In the genomic region with DNA sequence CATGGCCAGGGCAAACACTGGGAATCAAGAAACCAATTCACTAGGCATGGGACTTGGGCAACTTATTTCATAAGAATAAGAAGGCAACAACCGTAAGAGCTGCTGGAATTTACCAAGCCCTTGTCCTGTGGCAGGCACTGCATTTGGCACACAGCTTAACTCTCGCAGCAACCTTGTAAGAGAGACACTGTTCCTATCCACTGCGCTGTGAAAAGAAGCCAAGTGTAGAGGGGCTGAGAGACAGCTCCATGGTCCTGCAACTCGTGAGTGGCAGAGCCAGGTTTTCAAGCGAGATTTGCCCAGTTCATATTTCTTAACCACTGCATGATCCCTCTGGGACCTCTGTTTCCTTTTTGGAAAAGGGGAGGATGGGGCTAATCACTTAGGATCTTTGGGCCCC, we compare ENCODE assay signal across 16 cellular contexts.
DNase-seq lines count a peak whose midpoint lies in the region; ATAC-seq, FAIRE-seq and TF ChIP-seq lines count a peak whose summit lies in the region.
"Had no signal": no experiment of that assay in that cellular context is flagged by ENCODE, and none has a peak within 500 bp of the region (broad histone marks: within the 10 kb centered on the region; RNA-seq: fewer than 3 reads in every experiment).

No MANE protein-coding gene starts in this region.

- intact Hi-C loops in left cardiac atrium (cut with DNase I): loop anchor here in 1 of 2 donors (10.0 kb wide), 1 partner anchor 133 kb away; a partner anchor contains a TSS

- H3K36me3 ChIP-seq in astrocyte (ENCODE audit: insufficient read depth, low read length) (no peaks in the 10 kb centered on the region), skeletal muscle tissue (ENCODE audit: control insufficient read depth in 3 of 3, insufficient read depth in 3 of 3, low read length in 3 of 3) (no peaks in the 10 kb centered on the region)
- H3K36me3 ChIP-seq: adrenal gland had no signal

- H4K20me1 ChIP-seq in astrocyte (ENCODE audit: insufficient read depth, low read length): no peaks in the 10 kb centered on the region

- H3K27me3 ChIP-seq in astrocyte (ENCODE audit: insufficient read depth, low read length) (no peaks in the 10 kb centered on the region), skeletal muscle tissue (ENCODE audit: control insufficient read depth in 3 of 3, insufficient read depth in 3 of 3, low read length in 3 of 3) (no peaks in the 10 kb centered on the region)
- H3K27me3 ChIP-seq: adrenal gland had no signal

- DNase-seq in HT1080 (ENCODE audit: low read depth) (peak; percentile 13), astrocyte (ENCODE audit: low read depth) (peak; percentile 31), left cardiac atrium (no peak), SIG-M5 treated with dmso at 0.1 percent for 504 hours (lab: John Stamatoyannopoulos, UW; ENCODE audit: unreplicated experiment) (no peak)
- no peak for DNase-seq in stimulated activated naive CD8-positive, alpha-beta T cell treated with anti-CD3 and anti-CD28 coated beads, Interleukin-15, amount 100 ng/mL, for 72 hours
- DNase-seq in activated naive CD4-positive, alpha-beta T cell treated with anti-CD3 and anti-CD28 coated beads, Interleukin-2, amount 50 U/mL, for 72 hours (ENCODE audit: low spot score in 2 of 2): no peak
- DNase-seq: activated CD4-positive, alpha-beta memory T cell treated with anti-CD3 and anti-CD28 coated beads, Interleukin-2, amount 10 ng/mL, durations not matched to agents 7 days and 5 days; adrenal gland; cerebellar nuclear complex; NCI-H1105; NCI-H2171; stimulated activated CD4-positive, alpha-beta T cell treated with anti-CD3 and anti-CD28 coated beads, Interleukin-1b, Interleukin-23, amount 100 ng/mL, for 48 hours had no signal

- ATAC-seq in left cardiac atrium: peak; percentile 24 to 81
- no peak for ATAC-seq in stimulated activated naive CD8-positive, alpha-beta T cell treated with anti-CD3 and anti-CD28 coated beads, Interleukin-15, amount 100 ng/mL, for 72 hours
- ATAC-seq in activated naive CD4-positive, alpha-beta T cell treated with anti-CD3 and anti-CD28 coated beads, Interleukin-2, amount 50 U/mL, for 72 hours: no peak

- no peak for FAIRE-seq in astrocyte (lab: Jason Lieb, UNC)
- FAIRE-seq: GM18507, islet of Langerhans had no signal

- H3K9ac ChIP-seq in astrocyte (ENCODE audit: low read length): peak overlapping the region; percentile 68
- peak overlapping the region in 1 of 3 donors; percentile 34 for H3K9ac ChIP-seq in skeletal muscle tissue (ENCODE audit: low read depth in 1 of 3, low read length in 3 of 3)

- H3K27ac ChIP-seq in astrocyte (ENCODE audit: low read depth, low read length) (peak overlapping the region; percentile 98), skeletal muscle tissue (ENCODE audit: low read depth, low read length) (peak overlapping the region; percentile 21)
- H3K27ac ChIP-seq: adrenal gland had no signal

- H3K4me3 ChIP-seq in astrocyte (ENCODE audit: insufficient read depth, low read depth, low read length) (no peak overlapping the region), skeletal muscle tissue (ENCODE audit: low read length in 3 of 3) (no peak overlapping the region)
- H3K4me3 ChIP-seq: adrenal gland had no signal

- no peaks in the 10 kb centered on the region for H3K27me3 Mint-ChIP-seq in astrocyte (ENCODE audit: low read depth, unreplicated experiment)
- peaks cover 17% of the 10 kb centered on the region for H3K27me3 Mint-ChIP-seq in stimulated activated naive CD8-positive, alpha-beta T cell treated with anti-CD3 and anti-CD28 coated beads, Interleukin-15, amount 100 ng/mL, for 72 hours

- peak overlapping the region; percentile 51 for H3K4me2 ChIP-seq in astrocyte (ENCODE audit: low read length)

- no peak overlapping the region for H3K4me3 Mint-ChIP-seq in astrocyte (ENCODE audit: unreplicated experiment)
- no peak overlapping the region for H3K4me3 Mint-ChIP-seq in stimulated activated naive CD8-positive, alpha-beta T cell treated with anti-CD3 and anti-CD28 coated beads, Interleukin-15, amount 100 ng/mL, for 72 hours
- H3K4me3 Mint-ChIP-seq: activated CD4-positive, alpha-beta memory T cell treated with anti-CD3 and anti-CD28 coated beads, Interleukin-2, amount 10 ng/mL, durations not matched to agents 7 days and 5 days; neural crest cell had no signal

- no peaks in the 10 kb centered on the region for H3K9me3 ChIP-seq in astrocyte (ENCODE audit: insufficient read depth, low read depth, low read length)
- no peaks in the 10 kb centered on the region for H3K9me3 ChIP-seq in skeletal muscle tissue (ENCODE audit: control insufficient read depth in 3 of 3, low read length in 3 of 3)
- H3K9me3 ChIP-seq: adrenal gland had no signal

- peaks cover 2% of the 10 kb centered on the region for H3K9me3 Mint-ChIP-seq in astrocyte (ENCODE audit: unreplicated experiment)
- H3K9me3 Mint-ChIP-seq in stimulated activated naive CD8-positive, alpha-beta T cell treated with anti-CD3 and anti-CD28 coated beads, Interleukin-15, amount 100 ng/mL, for 72 hours: no peaks in the 10 kb centered on the region
- H3K9me3 Mint-ChIP-seq in activated naive CD4-positive, alpha-beta T cell treated with anti-CD3 and anti-CD28 coated beads, Interleukin-2, amount 50 U/mL, for 72 hours: no peaks in the 10 kb centered on the region
- H3K9me3 Mint-ChIP-seq: activated CD4-positive, alpha-beta memory T cell treated with anti-CD3 and anti-CD28 coated beads, Interleukin-2, amount 10 ng/mL, durations not matched to agents 7 days and 5 days had no signal

- H3K4me1 Mint-ChIP-seq in astrocyte (ENCODE audit: low read depth, unreplicated experiment): peaks cover 35% of the 10 kb centered on the region
- peaks cover 6% of the 10 kb centered on the region for H3K4me1 Mint-ChIP-seq in stimulated activated naive CD8-positive, alpha-beta T cell treated with anti-CD3 and anti-CD28 coated beads, Interleukin-15, amount 100 ng/mL, for 72 hours
- H3K4me1 Mint-ChIP-seq: neural crest cell had no signal

- H2AFZ ChIP-seq in astrocyte (ENCODE audit: low read depth, low read length): no peak overlapping the region

- H3K4me1 ChIP-seq in astrocyte (ENCODE audit: insufficient read depth, low read length) (peaks cover 49% of the 10 kb centered on the region), skeletal muscle tissue (ENCODE audit: control insufficient read depth in 3 of 3, insufficient read depth in 3 of 3, low read length in 3 of 3) (peaks cover 15 to 39% (median 34%) of the 10 kb centered on the region in 3 donors)
- H3K4me1 ChIP-seq: adrenal gland had no signal

- TF ChIP-seq CTCF in astrocyte (IDR thresholded peaks at IDR 0.05; ENCODE audit: insufficient read depth, low read depth, low read length): no peak

- peak overlapping the region; percentile 59 for H3K27ac Mint-ChIP-seq in astrocyte (ENCODE audit: unreplicated experiment)
- H3K27ac Mint-ChIP-seq in stimulated activated naive CD8-positive, alpha-beta T cell treated with anti-CD3 and anti-CD28 coated beads, Interleukin-15, amount 100 ng/mL, for 72 hours: no peak overlapping the region
- no peak overlapping the region for H3K27ac Mint-ChIP-seq in activated naive CD4-positive, alpha-beta T cell treated with anti-CD3 and anti-CD28 coated beads, Interleukin-2, amount 50 U/mL, for 72 hours
- H3K27ac Mint-ChIP-seq: activated CD4-positive, alpha-beta memory T cell treated with anti-CD3 and anti-CD28 coated beads, Interleukin-2, amount 10 ng/mL, durations not matched to agents 7 days and 5 days had no signal

- H3K79me2 ChIP-seq in astrocyte (ENCODE audit: insufficient read depth, low read length): no peaks in the 10 kb centered on the region

- no peaks in the 10 kb centered on the region for H3K36me3 Mint-ChIP-seq in astrocyte (ENCODE audit: low read depth, unreplicated experiment)
- H3K36me3 Mint-ChIP-seq in activated naive CD4-positive, alpha-beta T cell treated with anti-CD3 and anti-CD28 coated beads, Interleukin-2, amount 50 U/mL, for 72 hours: no peaks in the 10 kb centered on the region

Comparison
In these comparisons a context has a peak if more than half of its experiments do, and no peak if none do; other contexts are left out.
1. DNase-seq: peak in HT1080 (single experiment) and astrocyte (single experiment); none in left cardiac atrium (single experiment), stimulated activated naive CD8-positive, alpha-beta T cell treated with anti-CD3 and anti-CD28 coated beads, Interleukin-15, amount 100 ng/mL, for 72 hours (0 of 2), SIG-M5 treated with dmso at 0.1 percent for 504 hours (single experiment) and activated naive CD4-positive, alpha-beta T cell treated with anti-CD3 and anti-CD28 coated beads, Interleukin-2, amount 50 U/mL, for 72 hours (0 of 2).
2. ATAC-seq: peak in left cardiac atrium (2 of 2); none in stimulated activated naive CD8-positive, alpha-beta T cell treated with anti-CD3 and anti-CD28 coated beads, Interleukin-15, amount 100 ng/mL, for 72 hours (single experiment) and activated naive CD4-positive, alpha-beta T cell treated with anti-CD3 and anti-CD28 coated beads, Interleukin-2, amount 50 U/mL, for 72 hours (0 of 2).